ENCODE assay signal across 8 cellular contexts in genomic region chr19:3606690-3607289, GRCh38. TPM values are rescaled to one million over a fixed set of nuclear protein-coding genes. Genes with fewer than 3 reads are reported as not detected.
A peak's percentile ranks its signal among the peaks of the same experiment; 100 is the strongest.
DNase-seq lines count a peak whose midpoint lies in the region; ATAC-seq and TF ChIP-seq lines count a peak whose summit lies in the region.

TSS of gene TBXA2R (minus strand) at chr19:3606875. CDS start at chr19:3600634, 6,241 bp downstream.

- no peaks in the 10 kb centered on the region for H3K27me3 Mint-ChIP-seq in naive thymus-derived CD8-positive, alpha-beta T cell
- peaks cover 14% of the 10 kb centered on the region for H3K27me3 Mint-ChIP-seq in progenitor cell of endocrine pancreas

- no peaks in the 10 kb centered on the region for H3K36me3 ChIP-seq in KMS-11 (ENCODE audit: insufficient read depth)

- in situ Hi-C loops in Caki2 (cut with HindIII; ENCODE audit: low pct_unique_long_range_greater_than_20kb, low sequenced_read_pairs), result no loop called here

- peak within 1 kb of the TSS; percentile 57; the same call in 1 of the 2 replicates for H2AFZ ChIP-seq in KMS-11 (ENCODE audit: low read depth)

- no peaks in the 10 kb centered on the region; the same call in 1 of the 2 replicates for H3K27me3 ChIP-seq in KMS-11 (ENCODE audit: insufficient read depth, low read depth)

- no peaks in the 10 kb centered on the region for H4K20me1 ChIP-seq in KMS-11 (ENCODE audit: insufficient read depth)

- peak within 1 kb of the TSS; percentile 42; the same call in 1 of the 2 replicates for H3K4me2 ChIP-seq in KMS-11

- H3K9me3 Mint-ChIP-seq in naive thymus-derived CD8-positive, alpha-beta T cell, result no peaks in the 10 kb centered on the region
- H3K9me3 Mint-ChIP-seq in progenitor cell of endocrine pancreas (ENCODE audit: low read depth), result no peaks in the 10 kb centered on the region

- no peaks in the 10 kb centered on the region for H3K79me2 ChIP-seq in KMS-11 (ENCODE audit: insufficient read depth, low read depth)

- no peak within 1 kb of the TSS; the same call in 1 of the 2 replicates for H3K9ac ChIP-seq in KMS-11

- H3K4me3 Mint-ChIP-seq in naive thymus-derived CD8-positive, alpha-beta T cell, result peak within 1 kb of the TSS in 9 of 10 donors; percentile 60 to 91 (median 75)
- H3K4me3 Mint-ChIP-seq in progenitor cell of endocrine pancreas (ENCODE audit: low read depth), result no peak within 1 kb of the TSS

- peaks cover 0 to 4% (median 3%) of the 10 kb centered on the region in 3 donors for H3K36me3 Mint-ChIP-seq in naive thymus-derived CD8-positive, alpha-beta T cell
- no peaks in the 10 kb centered on the region for H3K36me3 Mint-ChIP-seq in progenitor cell of endocrine pancreas (ENCODE audit: insufficient read depth)

- DNase-seq in Caki2 (ENCODE audit: low read depth), result peak; percentile 56
- peak; percentile 64 for DNase-seq in activated T-cell treated with anti-CD3 and anti-CD28 coated beads for 48 hours (ENCODE audit: low read depth)
- peak; percentile 49 for DNase-seq in fibroblast of mammary gland (ENCODE audit: low read depth)
- peak; percentile 48 to 84 (median 59) for DNase-seq in naive thymus-derived CD8-positive, alpha-beta T cell
- peak in 26 of 49 donors; percentile 1 to 62 (median 40) for DNase-seq in substantia nigra (lab: John Stamatoyannopoulos, UW)
- DNase-seq in NCI-H2107 (lab: John Stamatoyannopoulos, UW), result no peak
- no peak for DNase-seq in progenitor cell of endocrine pancreas (ENCODE audit: low spot score, unreplicated experiment)

- no peak for TF ChIP-seq CTCF in KMS-11 (conservative IDR thresholded peaks at IDR 0.05; ENCODE audit: low read depth, low read length)
- no peak for TF ChIP-seq CTCF in fibroblast of mammary gland (conservative IDR thresholded peaks at IDR 0.05; ENCODE audit: control insufficient read depth, insufficient read depth, low read depth, low read length)
- TF ChIP-seq CTCF in progenitor cell of endocrine pancreas (IDR thresholded peaks at IDR 0.05; ENCODE audit: unreplicated experiment), result no peak

- H3K4me1 ChIP-seq in KMS-11 (ENCODE audit: low read depth, poor library complexity, severe bottlenecking), result peaks cover 5% of the 10 kb centered on the region

- H3K27ac ChIP-seq in KMS-11 (no peak within 1 kb of the TSS), substantia nigra (ENCODE audit: low read depth, low read length, poor library complexity, severe bottlenecking) (peak within 1 kb of the TSS; percentile 35)

- peaks cover 11 to 33% (median 19%) of the 10 kb centered on the region in 4 donors for H3K4me1 Mint-ChIP-seq in naive thymus-derived CD8-positive, alpha-beta T cell
- no peaks in the 10 kb centered on the region for H3K4me1 Mint-ChIP-seq in progenitor cell of endocrine pancreas (ENCODE audit: low read depth)

- POLR2A ChIA-PET in naive thymus-derived CD8-positive, alpha-beta T cell (lab: Charles Lee), result interaction anchor here (2.6 to 3.4 kb wide), 2 partner anchors 22 to 51 kb away, joined by 16 to 22 read pairs; partner anchors contain the start of genes GIPC3 and MFSD12

- ATAC-seq in naive thymus-derived CD8-positive, alpha-beta T cell, result peak; percentile 28 to 54

- peak within 1 kb of the TSS; percentile 49 to 94 (median 82) for H3K27ac Mint-ChIP-seq in naive thymus-derived CD8-positive, alpha-beta T cell
- no peak within 1 kb of the TSS for H3K27ac Mint-ChIP-seq in progenitor cell of endocrine pancreas

- H3K4me3 ChIP-seq in KMS-11 (IDR thresholded peaks at IDR 0.05; ENCODE audit: insufficient read depth, low read depth, low read length) (no peak within 1 kb of the TSS), fibroblast of mammary gland (ENCODE audit: control insufficient read depth, low read depth, low read length) (peak within 1 kb of the TSS; percentile 47)

RNA-seq across cellular contexts. Expression of gene TBXA2R, which starts in this region (rescaled TPM):
- total RNA-seq in Caki2 (2014; rRNA removed; shearing (Covaris generic); ENCODE audit: low replicate concordance), result 0.98 TPM in 1 of 2 replicates, not detected in the other
- total RNA-seq in naive thymus-derived CD8-positive, alpha-beta T cell, result 10 to 100 TPM; 18.5 to 19.1 TPM
- polyA plus RNA-seq in naive thymus-derived CD8-positive, alpha-beta T cell, result 10 to 100 TPM; 11.7 to 26.9 (median 23.9) TPM
- not detected in 2 replicates for total RNA-seq in progenitor cell of endocrine pancreas

Comparison
In these comparisons a context has a peak if more than half of its experiments do, and no peak if none do; other contexts are left out.
1. Peak in DNase-seq in Caki2; RNA of the gene not detected or under 1 TPM.
2. DNase-seq: peak in activated T-cell treated with anti-CD3 and anti-CD28 coated beads for 48 hours (single experiment), fibroblast of mammary gland (single experiment), naive thymus-derived CD8-positive, alpha-beta T cell (10 of 10) and substantia nigra (26 of 49); none in NCI-H2107 (single experiment) and progenitor cell of endocrine pancreas (single experiment).